ENCODE assay signal across 26 cellular contexts in the genomic region with DNA sequence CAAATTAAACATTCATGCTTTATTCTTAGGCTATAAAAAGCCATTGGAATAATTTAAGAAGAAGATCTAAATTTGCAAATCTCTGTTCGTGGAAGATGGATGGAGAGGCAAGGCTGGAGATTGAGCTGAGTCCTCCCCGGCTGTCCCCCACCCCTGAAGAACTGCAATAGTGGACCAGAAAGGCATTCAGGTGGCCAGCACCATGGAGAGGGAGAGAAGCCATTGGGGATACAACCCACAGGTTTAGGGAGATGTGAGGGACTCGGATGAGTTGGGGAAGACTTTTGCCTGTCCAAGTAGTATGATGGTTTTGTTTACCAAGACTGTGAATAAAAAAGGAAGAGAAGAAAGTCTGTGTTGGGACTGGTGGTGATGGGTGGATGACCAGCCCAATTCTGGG.
"Had no signal": no experiment of that assay in that cellular context is flagged by ENCODE, and none has a peak within 500 bp of the region (broad histone marks: within the 10 kb centered on the region; RNA-seq: fewer than 3 reads in every experiment).

No MANE protein-coding gene starts in this region.

- H3K27ac Mint-ChIP-seq: immature natural killer cell; mesothelial cell of epicardium; naive thymus-derived CD4-positive, alpha-beta T cell; natural killer cell treated with Interleukin-12 subunit alpha and Interleukin-12 subunit beta and Interleukin-15 and Interleukin-18, amount 100 ng/mL, for 72 hours; stimulated activated effector memory CD8-positive, alpha-beta T cell treated with anti-CD3 and anti-CD28 coated beads, Interleukin-12 subunit alpha, Interleukin-12 subunit beta, amount 100 ng/mL, for 72 hours; stimulated activated naive CD8-positive, alpha-beta T cell treated with anti-CD3 and anti-CD28 coated beads, Interleukin-15, Interleukin-2, amounts not matched to agents 100 ng/mL and 50 ng/mL, for 24 hours; type B pancreatic cell had no signal

- H3K36me3 Mint-ChIP-seq: immature natural killer cell; mesothelial cell of epicardium; natural killer cell treated with Interleukin-12 subunit alpha and Interleukin-12 subunit beta and Interleukin-15 and Interleukin-18, amount 100 ng/mL, for 72 hours; stimulated activated effector memory CD8-positive, alpha-beta T cell treated with anti-CD3 and anti-CD28 coated beads, Interleukin-12 subunit alpha, Interleukin-12 subunit beta, amount 100 ng/mL, for 72 hours; type B pancreatic cell had no signal

- H3K4me1 ChIP-seq: left lung, prostate gland, spleen, uterus had no signal

- H3K9me3 ChIP-seq: left lung, mucosa of descending colon, ovary, prostate gland, spleen, tibial nerve, uterus had no signal

- H3K4me3 Mint-ChIP-seq: immature natural killer cell; mesothelial cell of epicardium; naive thymus-derived CD4-positive, alpha-beta T cell; natural killer cell treated with Interleukin-12 subunit alpha and Interleukin-12 subunit beta and Interleukin-15 and Interleukin-18, amount 100 ng/mL, for 72 hours; stimulated activated effector memory CD8-positive, alpha-beta T cell treated with anti-CD3 and anti-CD28 coated beads, Interleukin-12 subunit alpha, Interleukin-12 subunit beta, amount 100 ng/mL, for 72 hours; stimulated activated naive CD8-positive, alpha-beta T cell treated with anti-CD3 and anti-CD28 coated beads, Interleukin-15, Interleukin-2, amounts not matched to agents 100 ng/mL and 50 ng/mL, for 24 hours; type B pancreatic cell had no signal

- DNase-seq: hypothalamus; immature natural killer cell; kidney; left colon; left lung; mesendoderm; mucosa of descending colon; naive thymus-derived CD4-positive, alpha-beta T cell; ovary; retina; right cardiac atrium; spleen; stimulated activated CD4-positive, alpha-beta T cell treated with anti-CD3 and anti-CD28 coated beads, Interleukin-4, amount 100 ng/mL, for 24 hours; stimulated activated naive CD4-positive, alpha-beta T cell; substantia nigra; uterus had no signal

- H3K27me3 ChIP-seq: left lung, ovary, tibial nerve, uterus had no signal

- H3K9me3 Mint-ChIP-seq: mesothelial cell of epicardium; natural killer cell treated with Interleukin-12 subunit alpha and Interleukin-12 subunit beta and Interleukin-15 and Interleukin-18, amount 100 ng/mL, for 72 hours; stimulated activated effector memory CD8-positive, alpha-beta T cell treated with anti-CD3 and anti-CD28 coated beads, Interleukin-12 subunit alpha, Interleukin-12 subunit beta, amount 100 ng/mL, for 72 hours; stimulated activated naive CD8-positive, alpha-beta T cell treated with anti-CD3 and anti-CD28 coated beads, Interleukin-15, Interleukin-2, amounts not matched to agents 100 ng/mL and 50 ng/mL, for 24 hours had no signal

- H3K4me1 Mint-ChIP-seq: immature natural killer cell; mesothelial cell of epicardium; naive thymus-derived CD4-positive, alpha-beta T cell; stimulated activated effector memory CD8-positive, alpha-beta T cell treated with anti-CD3 and anti-CD28 coated beads, Interleukin-12 subunit alpha, Interleukin-12 subunit beta, amount 100 ng/mL, for 72 hours had no signal

- H3K27ac ChIP-seq: left lung, ovary, prostate gland, skin epidermis, spleen, tibial nerve, uterus had no signal

- ATAC-seq: left colon; left lung; mucosa of descending colon; naive thymus-derived CD4-positive, alpha-beta T cell; natural killer cell treated with Interleukin-12 subunit alpha and Interleukin-12 subunit beta and Interleukin-15 and Interleukin-18, amount 100 ng/mL, for 72 hours; right cardiac atrium; sciatic nerve; stimulated activated effector memory CD8-positive, alpha-beta T cell treated with anti-CD3 and anti-CD28 coated beads, Interleukin-12 subunit alpha, Interleukin-12 subunit beta, amount 100 ng/mL, for 72 hours had no signal

- H3K36me3 ChIP-seq: left lung, ovary, prostate gland, spleen, tibial nerve, uterus had no signal

- H3K4me3 ChIP-seq: left lung, lung, mucosa of descending colon, ovary, prostate gland, skin epidermis, spleen, tibial nerve, uterus had no signal
